Comparison of ENCODE assay signal across 1 cellular context in genomic region chr12:113070117-113070906, GRCh38.
TF ChIP-seq lines count a peak whose summit lies in the region.

No MANE protein-coding gene starts in this region.

TF ChIP-seq in GM12878, 131 proteins besides CTCF, POLR2A, EP300 and RAD21 (continued from another document):
- TF ChIP-seq BRCA1 (IDR thresholded peaks at IDR 0.05; ENCODE audit: low read depth, low read length) (peak; percentile 30; the same call in 1 of the 2 replicates), ZSCAN29 (IDR thresholded peaks at IDR 0.05) (no peak), KAT2A (conservative IDR thresholded peaks at IDR 0.05; ENCODE audit: control insufficient read depth, low read depth, low read length) (no peak), ZBTB40 (IDR thresholded peaks at IDR 0.05; ENCODE audit: borderline replicate concordance) (peak; percentile 44; the same call in 1 of the 2 replicates), ZNF24 (IDR thresholded peaks at IDR 0.05) (peak; percentile 40; the same call in 1 of the 2 replicates), FOXK2 (IDR thresholded peaks at IDR 0.05) (no peak), USF1 (IDR thresholded peaks at IDR 0.05; ENCODE audit: borderline replicate concordance, extremely low read length, insufficient read depth, low read depth, low read length) (peak; percentile 80), CHD4 (IDR thresholded peaks at IDR 0.05) (no peak; the same call in 1 of the 2 replicates), TBL1XR1 (IDR thresholded peaks at IDR 0.05; ENCODE audit: low read depth, low read length) (peak; percentile 94), E2F4 (IDR thresholded peaks at IDR 0.05; ENCODE audit: low read depth, low read length) (no peak), NRF1 (conservative IDR thresholded peaks at IDR 0.05; ENCODE audit: low read depth, low read length) (no peak), ZNF384 (IDR thresholded peaks at IDR 0.05; ENCODE audit: borderline replicate concordance, low read depth, low read length) (no peak), ELK1 (IDR thresholded peaks at IDR 0.05; ENCODE audit: low read depth, low read length) (0 out of 2 replicates have a peak, but pooled peaks have one; percentile 44), SMAD5 (IDR thresholded peaks at IDR 0.05; ENCODE audit: low read depth) (no peak), BCL11A (IDR thresholded peaks at IDR 0.05; ENCODE audit: low read depth, low read length) (0 out of 2 replicates have a peak, but pooled peaks have one; percentile 21)
